In genomic region chr3:147417896-147418295, GRCh38 we compare ENCODE assay signal across 23 cellular contexts. TPM values are rescaled to one million over a fixed set of nuclear protein-coding genes. Genes with fewer than 3 reads are reported as not detected.
"Had no signal": no experiment of that assay in that cellular context is flagged by ENCODE, and none has a peak within 500 bp of the region (broad histone marks: within the 10 kb centered on the region; RNA-seq: fewer than 3 reads in every experiment).

No MANE protein-coding gene starts in this region.

- H3K9me3 Mint-ChIP-seq: natural killer cell treated with Interleukin-12 subunit alpha and Interleukin-12 subunit beta and Interleukin-15 and Interleukin-18, amount 100 ng/mL, for 72 hours had no signal

- H2AFZ ChIP-seq: hepatocyte had no signal

- ATAC-seq: effector memory CD8-positive, alpha-beta T cell; foreskin keratinocyte; left cardiac atrium; lower lobe of right lung; natural killer cell treated with Interleukin-12 subunit alpha and Interleukin-12 subunit beta and Interleukin-15 and Interleukin-18, amount 100 ng/mL, for 72 hours; pancreas; right lobe of liver; stimulated activated effector memory CD8-positive, alpha-beta T cell treated with anti-CD3 and anti-CD28 coated beads, Interleukin-12 subunit alpha, Interleukin-12 subunit beta, amount 100 ng/mL, for 72 hours; stimulated activated naive CD8-positive, alpha-beta T cell treated with anti-CD3 and anti-CD28 coated beads, Interleukin-15, Interleukin-2, amounts not matched to agents 100 U/mL and 50 U/mL, for 24 hours had no signal

- DNase-seq: effector memory CD8-positive, alpha-beta T cell; foreskin keratinocyte; head of caudate nucleus; kidney; left cardiac atrium; left ventricle myocardium inferior; lower lobe of right lung; mesenchymal stem cell; midbrain; pancreas; right lobe of liver; stimulated activated CD4-positive, alpha-beta T cell treated with anti-CD3 and anti-CD28 coated beads, Interleukin-4, amount 100 ng/mL, for 1 hour; stimulated activated CD8-positive, alpha-beta memory T cell treated with anti-CD3 and anti-CD28 coated beads, Interleukin-4, amount 100 ng/mL, for 48 hours; stimulated activated naive CD8-positive, alpha-beta T cell treated with anti-CD3 and anti-CD28 coated beads, Interleukin-15, Interleukin-2, amounts not matched to agents 100 U/mL and 50 U/mL, for 24 hours; thyroid gland; upper lobe of left lung had no signal

- H3K4me3 ChIP-seq: hepatocyte, left ventricle myocardium inferior, lower lobe of right lung, pancreas, prostate gland, right lobe of liver, suprapubic skin, thyroid gland, upper lobe of left lung, vagina had no signal

- H3K27ac ChIP-seq: foreskin keratinocyte, hepatocyte, left ventricle myocardium inferior, lower lobe of right lung, pancreas, prostate gland, right lobe of liver, suprapubic skin, thyroid gland, upper lobe of left lung, vagina had no signal

- H3K27ac Mint-ChIP-seq: effector memory CD8-positive, alpha-beta T cell; natural killer cell treated with Interleukin-12 subunit alpha and Interleukin-12 subunit beta and Interleukin-15 and Interleukin-18, amount 100 ng/mL, for 72 hours; stimulated activated effector memory CD8-positive, alpha-beta T cell treated with anti-CD3 and anti-CD28 coated beads, Interleukin-12 subunit alpha, Interleukin-12 subunit beta, amount 100 ng/mL, for 72 hours had no signal

- H3K79me2 ChIP-seq: hepatocyte had no signal

- FAIRE-seq: kidney, pancreas had no signal

- H3K4me3 Mint-ChIP-seq: effector memory CD8-positive, alpha-beta T cell; natural killer cell treated with Interleukin-12 subunit alpha and Interleukin-12 subunit beta and Interleukin-15 and Interleukin-18, amount 100 ng/mL, for 72 hours; stimulated activated effector memory CD8-positive, alpha-beta T cell treated with anti-CD3 and anti-CD28 coated beads, Interleukin-12 subunit alpha, Interleukin-12 subunit beta, amount 100 ng/mL, for 72 hours had no signal

- H3K36me3 ChIP-seq: left ventricle myocardium inferior, lower lobe of right lung, pancreas, prostate gland, right lobe of liver, suprapubic skin, thyroid gland, upper lobe of left lung, vagina had no signal

- H3K9me3 ChIP-seq: left ventricle myocardium inferior, lower lobe of right lung, pancreas, prostate gland, right lobe of liver, suprapubic skin, thyroid gland, vagina had no signal

- H3K4me1 ChIP-seq: foreskin keratinocyte, prostate gland had no signal

RNA-seq across cellular contexts. Expression of gene ZIC1, which starts 8.7 kb away (rescaled TPM):
- total RNA-seq: epithelial cell of proximal tubule; foreskin keratinocyte; kidney; left cardiac atrium; left ventricle myocardium inferior; lower lobe of right lung; natural killer cell treated with Interleukin-12 subunit alpha and Interleukin-12 subunit beta and Interleukin-15 and Interleukin-18, amount 100 ng/mL, for 72 hours; pancreas; prostate gland; thyroid gland; upper lobe of left lung; vagina had no signal
- polyA plus RNA-seq: foreskin keratinocyte, hepatocyte, pancreas had no signal

RNA-seq across cellular contexts. Expression of gene ZIC4, which starts 11.6 kb away (rescaled TPM):
- total RNA-seq: epithelial cell of proximal tubule; foreskin keratinocyte; kidney; left cardiac atrium; left ventricle myocardium inferior; lower lobe of right lung; natural killer cell treated with Interleukin-12 subunit alpha and Interleukin-12 subunit beta and Interleukin-15 and Interleukin-18, amount 100 ng/mL, for 72 hours; pancreas; prostate gland; suprapubic skin; thyroid gland; upper lobe of left lung; vagina had no signal
- polyA plus RNA-seq: foreskin keratinocyte, hepatocyte, pancreas had no signal
